ENCODE assay signal across 18 cellular contexts in genomic region chr2:80242355-80242910, GRCh38.
DNase-seq lines count a peak whose midpoint lies in the region; ATAC-seq and TF ChIP-seq lines count a peak whose summit lies in the region.
"Had no signal": no experiment of that assay in that cellular context is flagged by ENCODE, and none has a peak within 500 bp of the region (broad histone marks: within the 10 kb centered on the region; RNA-seq: fewer than 3 reads in every experiment).

No MANE protein-coding gene starts in this region.

- in situ Hi-C loops in gastrocnemius medialis (cut with MboI; ENCODE audit: low sequenced_read_pairs in 4 of 4), result no loop called here

- H3K27me3 ChIP-seq in gastrocnemius medialis, result no peaks in the 10 kb centered on the region
- H3K27me3 ChIP-seq: MG63 had no signal

- POLR2A ChIA-PET in activated CD4-positive, alpha-beta T cell treated with anti-CD3 and anti-CD28 coated beads, Interleukin-2, amount 10 ng/mL, durations not matched to agents 7 days and 5 days (lab: Charles Lee), result no interaction called here

- H3K4me3 ChIP-seq in Jurkat, Clone E6-1 (ENCODE audit: low read length), result no peak overlapping the region
- H3K4me3 ChIP-seq in gastrocnemius medialis, result no peak overlapping the region
- H3K4me3 ChIP-seq: MG63 had no signal

- no peaks in the 10 kb centered on the region for H3K36me3 Mint-ChIP-seq in activated CD4-positive, alpha-beta T cell treated with anti-CD3 and anti-CD28 coated beads, Interleukin-2, amount 10 ng/mL, durations not matched to agents 7 days and 5 days (ENCODE audit: low read depth)

- DNase-seq in NCI-H2081 (lab: John Stamatoyannopoulos, UW), result peak; percentile 32 to 78
- DNase-seq in NCI-H2081 treated with DMSO at 0.1 percent for 48 hours (lab: John Stamatoyannopoulos, UW), result no peak
- peak; percentile 8 for DNase-seq in Jurkat, Clone E6-1 (ENCODE audit: low read depth, low spot score)
- DNase-seq in cardiac septum (ENCODE audit: low spot score), result peak; percentile 76
- no peak for DNase-seq in gastrocnemius medialis
- DNase-seq in activated CD4-positive, alpha-beta T cell treated with anti-CD3 and anti-CD28 coated beads, Interleukin-2, amount 10 ng/mL, durations not matched to agents 7 days and 5 days, result no peak
- DNase-seq in germinal center (ENCODE audit: low spot score), result no peak
- DNase-seq: DMS 273 treated with DMSO at 0.1 percent for 48 hours, H7, MG63, NCI-H1092, NCI-H1694, NCI-H446 treated with DMSO at 0.1 percent for 48 hours, NCI-H82, SHP77 had no signal

- intact Hi-C loops in cardiac septum (cut with DNase I) (no loop called here), gastrocnemius medialis (cut with DNase I; ENCODE audit: low total_unique reads) (no loop called here)

- peaks cover 11 to 19% of the 10 kb centered on the region in 2 donors for H3K4me1 ChIP-seq in gastrocnemius medialis

- H3K9me3 Mint-ChIP-seq in activated CD4-positive, alpha-beta T cell treated with anti-CD3 and anti-CD28 coated beads, Interleukin-2, amount 10 ng/mL, durations not matched to agents 7 days and 5 days, result no peaks in the 10 kb centered on the region

- H3K4me3 Mint-ChIP-seq in activated CD4-positive, alpha-beta T cell treated with anti-CD3 and anti-CD28 coated beads, Interleukin-2, amount 10 ng/mL, durations not matched to agents 7 days and 5 days, result no peak overlapping the region

- no peaks in the 10 kb centered on the region for H3K9me3 ChIP-seq in gastrocnemius medialis
- H3K9me3 ChIP-seq: MG63 had no signal

- H3K36me3 ChIP-seq in gastrocnemius medialis, result no peaks in the 10 kb centered on the region
- H3K36me3 ChIP-seq: MG63 had no signal

- no peak overlapping the region for H3K27ac Mint-ChIP-seq in activated CD4-positive, alpha-beta T cell treated with anti-CD3 and anti-CD28 coated beads, Interleukin-2, amount 10 ng/mL, durations not matched to agents 7 days and 5 days

- no peaks in the 10 kb centered on the region for H3K4me1 Mint-ChIP-seq in activated CD4-positive, alpha-beta T cell treated with anti-CD3 and anti-CD28 coated beads, Interleukin-2, amount 10 ng/mL, durations not matched to agents 7 days and 5 days

- H3K27me3 Mint-ChIP-seq in activated CD4-positive, alpha-beta T cell treated with anti-CD3 and anti-CD28 coated beads, Interleukin-2, amount 10 ng/mL, durations not matched to agents 7 days and 5 days, result no peaks in the 10 kb centered on the region

- peak overlapping the region in 1 of 4 donors; percentile 13 for H3K27ac ChIP-seq in gastrocnemius medialis
- H3K27ac ChIP-seq: C4-2B had no signal

- no peak for TF ChIP-seq CTCF in gastrocnemius medialis (IDR thresholded peaks at IDR 0.05 in 4 of 5, conservative IDR thresholded peaks at IDR 0.05 in 1 of 5)

- CTCF ChIA-PET in activated CD4-positive, alpha-beta T cell treated with anti-CD3 and anti-CD28 coated beads, Interleukin-2, amount 10 ng/mL, durations not matched to agents 7 days and 5 days (lab: Charles Lee), result no interaction called here

- ATAC-seq in gastrocnemius medialis (peak; percentile 49 to 58), HG02970 (IDR thresholded peaks at IDR 0.05; ENCODE audit: low FRiP score, unreplicated experiment) (no peak)
- ATAC-seq: Panc1 had no signal

- no peak for TF ChIP-seq POLR2A in gastrocnemius medialis (IDR thresholded peaks at IDR 0.05)

Comparison
In these comparisons a context has a peak if more than half of its experiments do, and no peak if none do; other contexts are left out.
1. DNase-seq: peak in NCI-H2081 (2 of 2), Jurkat, Clone E6-1 (single experiment) and cardiac septum (single experiment); none in NCI-H2081 treated with DMSO at 0.1 percent for 48 hours (single experiment), gastrocnemius medialis (0 of 2), activated CD4-positive, alpha-beta T cell treated with anti-CD3 and anti-CD28 coated beads, Interleukin-2, amount 10 ng/mL, durations not matched to agents 7 days and 5 days (single experiment) and germinal center (single experiment).